In the genomic region with DNA sequence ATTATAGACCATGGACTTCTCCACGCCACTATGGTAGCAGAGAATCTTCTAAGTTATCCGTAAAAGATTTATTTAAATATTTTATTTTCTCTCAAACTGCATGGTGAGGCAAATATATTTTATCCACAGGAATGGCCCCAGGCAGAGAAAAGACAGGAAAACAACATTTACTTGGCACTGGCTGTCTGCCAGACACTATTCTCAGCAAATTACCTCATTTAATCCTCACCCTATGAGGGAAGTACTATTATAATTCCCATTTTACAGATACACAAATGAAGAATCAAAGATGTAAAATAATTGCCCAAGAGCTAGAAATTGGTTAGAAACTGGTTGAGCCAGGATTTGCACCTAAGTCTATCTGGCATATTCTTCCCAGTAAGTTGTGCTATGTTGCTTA, we compare ENCODE assay signal across 2 cellular contexts.
TF ChIP-seq lines count a peak whose summit lies in the region.

No MANE protein-coding gene starts in this region.

TF ChIP-seq in HEK293, 187 proteins besides CTCF, POLR2A, EP300 and RAD21 (continued from another document):
- peak; percentile 37; the same call in 1 of the 2 replicates for TF ChIP-seq PRDM6 (tag by site-specific recombination; IDR thresholded peaks at IDR 0.05)
- TF ChIP-seq, protein P1, sequence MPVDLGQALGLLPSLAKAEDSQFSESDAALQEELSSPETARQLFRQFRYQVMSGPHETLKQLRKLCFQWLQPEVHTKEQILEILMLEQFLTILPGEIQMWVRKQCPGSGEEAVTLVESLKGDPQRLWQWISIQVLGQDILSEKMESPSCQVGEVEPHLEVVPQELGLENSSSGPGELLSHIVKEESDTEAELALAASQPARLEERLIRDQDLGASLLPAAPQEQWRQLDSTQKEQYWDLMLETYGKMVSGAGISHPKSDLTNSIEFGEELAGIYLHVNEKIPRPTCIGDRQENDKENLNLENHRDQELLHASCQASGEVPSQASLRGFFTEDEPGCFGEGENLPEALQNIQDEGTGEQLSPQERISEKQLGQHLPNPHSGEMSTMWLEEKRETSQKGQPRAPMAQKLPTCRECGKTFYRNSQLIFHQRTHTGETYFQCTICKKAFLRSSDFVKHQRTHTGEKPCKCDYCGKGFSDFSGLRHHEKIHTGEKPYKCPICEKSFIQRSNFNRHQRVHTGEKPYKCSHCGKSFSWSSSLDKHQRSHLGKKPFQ (tag by site-specific recombination; IDR thresholded peaks at IDR 0.05), result no peak
- no peak for TF ChIP-seq SP3 (tag by site-specific recombination; IDR thresholded peaks at IDR 0.05)
- no peak for TF ChIP-seq ZNF184 (tag by site-specific recombination; IDR thresholded peaks at IDR 0.05)
TF ChIP-seq in HEK293: peak in this region for 4.

TF ChIP-seq in WTC11, 78 proteins besides CTCF, POLR2A, EP300 and RAD21 (continued from another document):
- no peak for TF ChIP-seq PRDM15 (CRISPR knock-in tag; IDR thresholded peaks at IDR 0.05)
- no peak for TF ChIP-seq ZNF396 (CRISPR knock-in tag; IDR thresholded peaks at IDR 0.05; ENCODE audit: borderline replicate concordance)
